ENCODE assay signal across 8 cellular contexts in genomic region chr17:385195-385835, GRCh38. TPM values are rescaled to one million over a fixed set of nuclear protein-coding genes. Genes with fewer than 3 reads are reported as not detected.
A peak's percentile ranks its signal among the peaks of the same experiment; 100 is the strongest.
DNase-seq lines count a peak whose midpoint lies in the region; ATAC-seq and TF ChIP-seq lines count a peak whose summit lies in the region.

No MANE protein-coding gene starts in this region.

- no peak for TF ChIP-seq RAD21 in neural cell (conservative IDR thresholded peaks at IDR 0.05)

- H3K36me3 ChIP-seq in esophagus muscularis mucosa (no peaks in the 10 kb centered on the region), neural cell (ENCODE audit: insufficient read depth, low read length) (no peaks in the 10 kb centered on the region)

- H3K9me2 ChIP-seq in neural cell (ENCODE audit: insufficient read depth, low read length) = no peaks in the 10 kb centered on the region

- TF ChIP-seq CTCF in esophagus muscularis mucosa (IDR thresholded peaks at IDR 0.05) (no peak), neural cell (IDR thresholded peaks at IDR 0.05; ENCODE audit: poor library complexity, severe bottlenecking) (peak; percentile 30)

- peak overlapping the region; percentile 43 for H3K9ac ChIP-seq in neural cell (ENCODE audit: low read length)

- H4K20me1 ChIP-seq in neural cell (ENCODE audit: insufficient read depth) = no peaks in the 10 kb centered on the region

- intact Hi-C loops in esophagus muscularis mucosa (cut with DNase I) = loop anchor here (5.0 kb wide), 1 partner anchor 238 kb away; no protein-coding TSS in a partner anchor

- no CpG with 5 or more reads among the region's 69 CpGs for WGBS in esophagus muscularis mucosa

- H3K27me3 Mint-ChIP-seq in activated CD4-positive, alpha-beta T cell treated with anti-CD3 and anti-CD28 coated beads, Interleukin-2, amount 10 ng/mL, durations not matched to agents 7 days and 5 days = peaks cover 34% of the 10 kb centered on the region

- H3K9me3 ChIP-seq in esophagus muscularis mucosa = no peaks in the 10 kb centered on the region
- H3K9me3 ChIP-seq in neural cell (ENCODE audit: low read length) = no peaks in the 10 kb centered on the region

- H3K4me2 ChIP-seq in neural cell (ENCODE audit: low read length) = no peak overlapping the region

- peak; percentile 39 for DNase-seq in stimulated activated CD4-positive, alpha-beta T cell treated with anti-CD3 and anti-CD28 coated beads, Interleukin-15, amount 100 ng/mL, for 24 hours
- DNase-seq in stimulated activated CD4-positive, alpha-beta T cell treated with anti-CD3 and anti-CD28 coated beads, Interleukin-4, amount 100 ng/mL, for 24 hours = no peak
- DNase-seq in activated CD4-positive, alpha-beta T cell treated with anti-CD3 and anti-CD28 coated beads, Interleukin-2, amount 10 ng/mL, durations not matched to agents 7 days and 5 days = no peak
- DNase-seq in esophagus muscularis mucosa (ENCODE audit: extremely low spot score) (no peak), NAMALWA (ENCODE audit: low spot score) (no peak), inferior parietal cortex (ENCODE audit: extremely low spot score) (no peak)

- peaks cover 11 to 25% (median 24%) of the 10 kb centered on the region in 4 donors for H3K4me1 ChIP-seq in esophagus muscularis mucosa

- ATAC-seq in GM21786 (IDR thresholded peaks at IDR 0.05; ENCODE audit: unreplicated experiment) = no peak

- CTCF ChIA-PET in activated CD4-positive, alpha-beta T cell treated with anti-CD3 and anti-CD28 coated beads, Interleukin-2, amount 10 ng/mL, durations not matched to agents 7 days and 5 days (lab: Charles Lee) = interaction anchor here (1.4 kb wide), 1 partner anchor 315 kb away, joined by 3 read pairs; no protein-coding TSS in a partner anchor

- no peak for TF ChIP-seq POLR2A in esophagus muscularis mucosa (IDR thresholded peaks at IDR 0.05; ENCODE audit: low read depth)

- no peak overlapping the region for H3K27ac Mint-ChIP-seq in activated CD4-positive, alpha-beta T cell treated with anti-CD3 and anti-CD28 coated beads, Interleukin-2, amount 10 ng/mL, durations not matched to agents 7 days and 5 days

- peaks cover 9% of the 10 kb centered on the region for H3F3A ChIP-seq in neural cell (ENCODE audit: insufficient read depth, low read length, poor library complexity, severe bottlenecking)

- H3K27ac ChIP-seq in esophagus muscularis mucosa (replicated peaks in 1 of 4) = peak overlapping the region; percentile 67 to 83 (median 76)
- H3K27ac ChIP-seq in neural cell (ENCODE audit: low read length) = no peak overlapping the region

- H3K4me1 Mint-ChIP-seq in activated CD4-positive, alpha-beta T cell treated with anti-CD3 and anti-CD28 coated beads, Interleukin-2, amount 10 ng/mL, durations not matched to agents 7 days and 5 days = peaks cover 17% of the 10 kb centered on the region

- H3K4me3 Mint-ChIP-seq in activated CD4-positive, alpha-beta T cell treated with anti-CD3 and anti-CD28 coated beads, Interleukin-2, amount 10 ng/mL, durations not matched to agents 7 days and 5 days = peak overlapping the region; percentile 65

- peak; percentile 27 for TF ChIP-seq EP300 in esophagus muscularis mucosa (IDR thresholded peaks at IDR 0.05)
- TF ChIP-seq EP300 in neural cell (conservative IDR thresholded peaks at IDR 0.05; ENCODE audit: poor library complexity, severe bottlenecking) = no peak

- peaks cover 4% of the 10 kb centered on the region for H3K36me3 Mint-ChIP-seq in activated CD4-positive, alpha-beta T cell treated with anti-CD3 and anti-CD28 coated beads, Interleukin-2, amount 10 ng/mL, durations not matched to agents 7 days and 5 days (ENCODE audit: low read depth)

- POLR2A ChIA-PET in activated CD4-positive, alpha-beta T cell treated with anti-CD3 and anti-CD28 coated beads, Interleukin-2, amount 10 ng/mL, durations not matched to agents 7 days and 5 days (lab: Charles Lee) = no interaction called here

- peaks cover 0 to 58% (median 7%) of the 10 kb centered on the region in 4 donors for H3K27me3 ChIP-seq in esophagus muscularis mucosa
- no peaks in the 10 kb centered on the region for H3K27me3 ChIP-seq in neural cell (ENCODE audit: insufficient read depth, low read depth, low read length)

- H3K4me3 ChIP-seq in esophagus muscularis mucosa (peak overlapping the region; percentile 61 to 91 (median 69)), neural cell (ENCODE audit: low read length) (peak overlapping the region; percentile 58)

- H2AFZ ChIP-seq in neural cell (ENCODE audit: low read depth, low read length) = peak overlapping the region; percentile 8

- H3K9me3 Mint-ChIP-seq in activated CD4-positive, alpha-beta T cell treated with anti-CD3 and anti-CD28 coated beads, Interleukin-2, amount 10 ng/mL, durations not matched to agents 7 days and 5 days = peaks cover 3% of the 10 kb centered on the region

- H3K79me2 ChIP-seq in neural cell (replicated peaks; ENCODE audit: insufficient read depth, low read length) = no peaks in the 10 kb centered on the region

TF ChIP-seq in neural cell, 6 proteins besides CTCF, POLR2A, EP300 and RAD21:
- TF ChIP-seq SMC3 (conservative IDR thresholded peaks at IDR 0.05; ENCODE audit: poor library complexity) (no peak), POLR2AphosphoS5 (IDR thresholded peaks at IDR 0.05) (no peak), MXI1 (conservative IDR thresholded peaks at IDR 0.05; ENCODE audit: poor library complexity, severe bottlenecking) (no peak), TAF1 (IDR thresholded peaks at IDR 0.05; ENCODE audit: low read depth) (no peak), EZH2 (IDR thresholded peaks at IDR 0.05; ENCODE audit: borderline replicate concordance, insufficient read depth, low read length, poor library complexity, severe bottlenecking) (no peak), REST (IDR thresholded peaks at IDR 0.05; ENCODE audit: borderline replicate concordance) (no peak)

RNA-seq across cellular contexts. Expression of gene RPH3AL, which starts 32.7 kb away (rescaled TPM):
- total RNA-seq in activated CD4-positive, alpha-beta T cell treated with anti-CD3 and anti-CD28 coated beads, Interleukin-2, amount 10 ng/mL, durations not matched to agents 7 days and 5 days = 1 to 10 TPM; 3.2 to 4.6 TPM
- 10 to 100 TPM in 3 of 4 donors, 1 to 10 TPM in 1; 8.7 to 21.0 (median 14.8) TPM for total RNA-seq in esophagus muscularis mucosa
- polyA plus RNA-seq in neural cell = 0.84 and 0.87 TPM in 2 replicates
- 2.9 and 4.2 TPM in 2 replicates for polyA minus RNA-seq in neural cell
